In genomic region chr19:4577020-4577782, GRCh38 we compare ENCODE assay signal across 1 cellular context.
TF ChIP-seq lines count a peak whose summit lies in the region.

No MANE protein-coding gene starts in this region.

TF ChIP-seq in GM23338, 12 proteins besides CTCF, POLR2A, EP300 and RAD21 (continued from another document):
- TF ChIP-seq REST (IDR thresholded peaks at IDR 0.05; ENCODE audit: unreplicated experiment) (no peak), JUNB (IDR thresholded peaks at IDR 0.05; ENCODE audit: unreplicated experiment) (no peak), ZNF462 (CRISPR knock-in tag; IDR thresholded peaks at IDR 0.05) (no peak), EZH2 (IDR thresholded peaks at IDR 0.05; ENCODE audit: low read depth, unreplicated experiment) (no peak), STAT1 (IDR thresholded peaks at IDR 0.05; ENCODE audit: unreplicated experiment) (no peak), POLR2AphosphoS5 (IDR thresholded peaks at IDR 0.05; ENCODE audit: low read depth) (no peak)
